ENCODE assay signal across 17 cellular contexts in genomic region chr7:9242604-9243003, GRCh38.
DNase-seq lines count a peak whose midpoint lies in the region; ATAC-seq and TF ChIP-seq lines count a peak whose summit lies in the region.
"Had no signal": no experiment of that assay in that cellular context is flagged by ENCODE, and none has a peak within 500 bp of the region (broad histone marks: within the 10 kb centered on the region; RNA-seq: fewer than 3 reads in every experiment).

No MANE protein-coding gene starts in this region.

- no TSS peak for BruUV-seq in Calu3 (replicated peaks; lab: Mats Ljungman, UMichigan)

- ATAC-seq in HG03039 (IDR thresholded peaks at IDR 0.05; ENCODE audit: unreplicated experiment): no peak
- ATAC-seq: T-cell had no signal

- no peak overlapping the region for H3K18ac ChIP-seq in trophoblast cell (ENCODE audit: low read length)

- CTCF ChIA-PET in Calu3 (lab: Charles Lee): no interaction called here

- H2BK120ac ChIP-seq in trophoblast cell (ENCODE audit: insufficient read depth, low read length, poor library complexity): no peak overlapping the region

- H3K14ac ChIP-seq in trophoblast cell (ENCODE audit: low read length): no peak overlapping the region

- H3K4me2 ChIP-seq in smooth muscle cell (peak overlapping the region; percentile 47), trophoblast cell (ENCODE audit: low read length) (no peak overlapping the region)

- no peaks in the 10 kb centered on the region for H3F3A ChIP-seq in smooth muscle cell (ENCODE audit: low read depth)

- no peak overlapping the region for H4K8ac ChIP-seq in trophoblast cell (ENCODE audit: low read depth, low read length)

- H3K4me1 Mint-ChIP-seq in Calu3 (ENCODE audit: low read depth, unreplicated experiment): peaks cover 13% of the 10 kb centered on the region
- H3K4me1 Mint-ChIP-seq: CD8-positive, alpha-beta memory T cell; T-cell had no signal

- H3K4me3 ChIP-seq in MG63: peak overlapping the region; percentile 35
- H3K4me3 ChIP-seq in smooth muscle cell: no peak overlapping the region
- H3K4me3 ChIP-seq in trophoblast cell (ENCODE audit: low read depth, low read length): no peak overlapping the region

- no peaks in the 10 kb centered on the region for H4K20me1 ChIP-seq in smooth muscle cell (ENCODE audit: low read depth)

- peaks cover 6% of the 10 kb centered on the region for H3K9me3 Mint-ChIP-seq in Calu3 (ENCODE audit: low read depth, unreplicated experiment)

- WGBS in smooth muscle cell (ENCODE audit: low lambda C conversion rate): 77% methylated on average over 4 of the region's 4 CpGs
- WGBS in trophoblast cell (ENCODE audit: extremely low coverage, insufficient coverage, insufficient read length): no CpG with 5 or more reads among the region's 4 CpGs

- H3K23ac ChIP-seq in trophoblast cell (ENCODE audit: low read length): no peak overlapping the region

- no peak overlapping the region for H4K91ac ChIP-seq in trophoblast cell (ENCODE audit: low read depth, low read length)

- H2AK5ac ChIP-seq in trophoblast cell (ENCODE audit: low read length): no peak overlapping the region

- no peak overlapping the region for H4K12ac ChIP-seq in trophoblast cell (ENCODE audit: low read depth, low read length)

- H2BK12ac ChIP-seq in trophoblast cell (ENCODE audit: low read length): no peak overlapping the region

- H3K9me3 ChIP-seq in MG63 (no peaks in the 10 kb centered on the region), smooth muscle cell (replicated peaks; ENCODE audit: low read depth) (no peaks in the 10 kb centered on the region), trophoblast cell (ENCODE audit: insufficient read depth, low read depth, low read length) (no peaks in the 10 kb centered on the region)

- DNase-seq in Calu3 (no peak), MG63 (peak; percentile 5), RPMI7951 (ENCODE audit: low read depth) (peak; percentile 6), smooth muscle cell (lab: John Stamatoyannopoulos, UW; ENCODE audit: unreplicated experiment) (no peak), DMS 273 (lab: John Stamatoyannopoulos, UW; ENCODE audit: unreplicated experiment) (no peak), trophoblast cell (no peak)
- DNase-seq: CD8-positive, alpha-beta memory T cell; EL; GF-D8; GOT3; NCI-H187 treated with DMSO at 0.1 percent for 48 hours; NCI-H510A; NK-92 treated with Interleukin-12 subunit alpha and Interleukin-12 subunit beta, amount 100 ng/mL, for 24 hours; T-cell had no signal

- H3K27me3 Mint-ChIP-seq in Calu3 (ENCODE audit: unreplicated experiment): no peaks in the 10 kb centered on the region
- H3K27me3 Mint-ChIP-seq: T-cell had no signal

- no peak overlapping the region for H3K9ac ChIP-seq in smooth muscle cell (ENCODE audit: low read depth)
- no peak overlapping the region for H3K9ac ChIP-seq in trophoblast cell (ENCODE audit: low read length)

- H3K4me3 Mint-ChIP-seq in Calu3 (ENCODE audit: low read depth, unreplicated experiment): peak overlapping the region; percentile 56
- H3K4me3 Mint-ChIP-seq: CD8-positive, alpha-beta memory T cell; T-cell; T-helper 2 cell treated with Interferon-gamma antibody and Interleukin-4, amounts not matched to agents 5 μg/mL and 100 μg/mL, for 36 hours had no signal

- H3K4ac ChIP-seq in trophoblast cell (ENCODE audit: low read depth, low read length): no peak overlapping the region

- H3K36me3 Mint-ChIP-seq in Calu3 (ENCODE audit: insufficient read depth, unreplicated experiment): no peaks in the 10 kb centered on the region
- H3K36me3 Mint-ChIP-seq: CD8-positive, alpha-beta memory T cell; T-cell had no signal

- H3K27ac ChIP-seq in smooth muscle cell (ENCODE audit: low read depth) (no peak overlapping the region), trophoblast cell (ENCODE audit: low read depth, low read length) (no peak overlapping the region)
- H3K27ac ChIP-seq: C4-2B had no signal

- intact Hi-C loops in Calu3 (cut with micrococcal nuclease; ENCODE audit: unreplicated experiment): no loop called here

- H3K27me3 ChIP-seq in MG63 (no peaks in the 10 kb centered on the region), smooth muscle cell (ENCODE audit: low read depth) (no peaks in the 10 kb centered on the region), trophoblast cell (ENCODE audit: insufficient read depth, low read length) (no peaks in the 10 kb centered on the region)

- H3K4me1 ChIP-seq in smooth muscle cell (ENCODE audit: low read depth) (no peaks in the 10 kb centered on the region), trophoblast cell (ENCODE audit: control insufficient read depth in 1 of 2, insufficient read depth in 2 of 2, low read length in 2 of 2) (no peaks in the 10 kb centered on the region)

- TF ChIP-seq CTCF in Calu3 (IDR thresholded peaks at IDR 0.05; ENCODE audit: unreplicated experiment) (no peak), smooth muscle cell (IDR thresholded peaks at IDR 0.05; ENCODE audit: borderline replicate concordance, insufficient read depth, poor library complexity, severe bottlenecking) (no peak)

- H3K79me2 ChIP-seq in smooth muscle cell (ENCODE audit: low read depth) (no peaks in the 10 kb centered on the region), trophoblast cell (ENCODE audit: control insufficient read depth, insufficient read depth, low read length, poor library complexity) (no peaks in the 10 kb centered on the region)

- peak overlapping the region; percentile 86 for H2AFZ ChIP-seq in smooth muscle cell (ENCODE audit: low read depth)
- no peak overlapping the region for H2AFZ ChIP-seq in trophoblast cell (ENCODE audit: insufficient read depth, low read length, poor library complexity)

- H3K27ac Mint-ChIP-seq in Calu3 (ENCODE audit: unreplicated experiment): peak overlapping the region; percentile 50
- H3K27ac Mint-ChIP-seq: CD8-positive, alpha-beta memory T cell; T-cell; T-helper 2 cell treated with Interferon-gamma antibody and Interleukin-4, amounts not matched to agents 5 μg/mL and 100 μg/mL, for 36 hours had no signal

- no peak overlapping the region for H2BK5ac ChIP-seq in trophoblast cell (ENCODE audit: low read depth, low read length, poor library complexity)

- H3K79me1 ChIP-seq in trophoblast cell (ENCODE audit: low read length): no peaks in the 10 kb centered on the region

- H3K36me3 ChIP-seq in MG63: no peaks in the 10 kb centered on the region
- no peaks in the 10 kb centered on the region for H3K36me3 ChIP-seq in smooth muscle cell (ENCODE audit: low read depth)
- no peaks in the 10 kb centered on the region for H3K36me3 ChIP-seq in trophoblast cell (ENCODE audit: control insufficient read depth in 1 of 2, insufficient read depth in 2 of 2, low read length in 2 of 2)

Comparison
In these comparisons a context has a peak if more than half of its experiments do, and no peak if none do; other contexts are left out.
1. DNase-seq: peak in MG63 (single experiment) and RPMI7951 (single experiment); none in Calu3 (single experiment), smooth muscle cell (single experiment), DMS 273 (single experiment) and trophoblast cell (0 of 2).